Comparison of ENCODE assay signal across 17 cellular contexts in genomic region chr14:39173198-39173597, GRCh38. TPM values are rescaled to one million over a fixed set of nuclear protein-coding genes. Genes with fewer than 3 reads are reported as not detected.
A peak's percentile ranks its signal among the peaks of the same experiment; 100 is the strongest.
DNase-seq lines count a peak whose midpoint lies in the region; ATAC-seq and TF ChIP-seq lines count a peak whose summit lies in the region.
"Had no signal": no experiment of that assay in that cellular context is flagged by ENCODE, and none has a peak within 500 bp of the region (broad histone marks: within the 10 kb centered on the region; RNA-seq: fewer than 3 reads in every experiment).

No MANE protein-coding gene starts in this region.

- H3K36me3 ChIP-seq in Caco-2 (ENCODE audit: control insufficient read depth, insufficient read depth, low read length) (no peaks in the 10 kb centered on the region; the same call in 1 of the 2 replicates), adrenal gland (replicated peaks in 1 of 2) (peaks cover 0 to 19% of the 10 kb centered on the region in 2 donors)

- no peak for ATAC-seq in CD4-positive, alpha-beta T cell (ENCODE audit: poor library complexity)
- no peak for ATAC-seq in naive thymus-derived CD8-positive, alpha-beta T cell
- ATAC-seq: pancreas had no signal

- peaks cover 15% of the 10 kb centered on the region; the same call in 1 of the 2 replicates for H3K4me1 ChIP-seq in Caco-2
- peaks cover 16 to 35% of the 10 kb centered on the region in 2 donors for H3K4me1 ChIP-seq in adrenal gland (replicated peaks in 1 of 2)

- TF ChIP-seq CTCF in CD4-positive, alpha-beta T cell (IDR thresholded peaks at IDR 0.05), result no peak
- no peak for TF ChIP-seq CTCF in Caco-2 (IDR thresholded peaks at IDR 0.05; ENCODE audit: insufficient read depth in 1 of 2, low read depth in 1 of 2, low read length in 1 of 2, severe bottlenecking in 1 of 2, unreplicated experiment in 1 of 2)
- TF ChIP-seq CTCF in adrenal gland (IDR thresholded peaks at IDR 0.05), result no peak

- H3K36me3 Mint-ChIP-seq in CD4-positive, alpha-beta T cell (ENCODE audit: low read depth), result peaks cover 35% of the 10 kb centered on the region
- peaks cover 20% of the 10 kb centered on the region for H3K36me3 Mint-ChIP-seq in Caco-2 (ENCODE audit: insufficient read depth, unreplicated experiment)
- H3K36me3 Mint-ChIP-seq in activated naive CD8-positive, alpha-beta T cell, result peaks cover 10% of the 10 kb centered on the region
- peaks cover 5 to 15% (median 12%) of the 10 kb centered on the region in 3 donors for H3K36me3 Mint-ChIP-seq in naive thymus-derived CD8-positive, alpha-beta T cell

- intact Hi-C loops in CD4-positive, alpha-beta T cell (cut with DNase I, micrococcal nuclease), result loop anchor here (2.0 to 5.0 kb wide), 3 partner anchors 54 to 71 kb away; partner anchors contain the start of gene SEC23A (in 1 of the 2)
- intact Hi-C loops in Caco-2 (cut with micrococcal nuclease; ENCODE audit: unreplicated experiment) (loop anchor here (5.0 kb wide), 1 partner anchor 194 kb away; no protein-coding TSS in a partner anchor), adrenal gland (cut with DNase I) (loop anchor here in 1 of 2 donors (10.0 kb wide), 1 partner anchor 262 kb away; the partner anchor contains the start of gene FBXO33)

- peaks cover 67% of the 10 kb centered on the region for H3K4me1 Mint-ChIP-seq in CD4-positive, alpha-beta T cell (ENCODE audit: low read depth)
- H3K4me1 Mint-ChIP-seq in Caco-2 (ENCODE audit: low read depth, unreplicated experiment), result peaks cover 10% of the 10 kb centered on the region
- H3K4me1 Mint-ChIP-seq in activated naive CD8-positive, alpha-beta T cell (ENCODE audit: low read depth), result peaks cover 46% of the 10 kb centered on the region
- peaks cover 22 to 61% (median 48%) of the 10 kb centered on the region in 4 donors for H3K4me1 Mint-ChIP-seq in naive thymus-derived CD8-positive, alpha-beta T cell

- CTCF ChIA-PET in CD4-positive, alpha-beta T cell (lab: Charles Lee), result no interaction called here
- CTCF ChIA-PET in Caco-2 (lab: Charles Lee), result no interaction called here

- H3K27ac Mint-ChIP-seq in CD4-positive, alpha-beta T cell, result peak overlapping the region; percentile 96
- H3K27ac Mint-ChIP-seq in Caco-2 (ENCODE audit: unreplicated experiment), result no peak overlapping the region
- H3K27ac Mint-ChIP-seq in activated naive CD8-positive, alpha-beta T cell, result peak overlapping the region; percentile 54
- H3K27ac Mint-ChIP-seq in naive thymus-derived CD8-positive, alpha-beta T cell, result peak overlapping the region in 7 of 10 donors; percentile 3 to 81 (median 58)

- no peaks in the 10 kb centered on the region for H3K27me3 ChIP-seq in CD4-positive, alpha-beta T cell (ENCODE audit: control insufficient read depth, insufficient read depth, low read length)
- H3K27me3 ChIP-seq in Caco-2 (replicated peaks; ENCODE audit: control insufficient read depth, insufficient read depth, low read length) (no peaks in the 10 kb centered on the region), adrenal gland (no peaks in the 10 kb centered on the region)
- H3K27me3 ChIP-seq: BLaER1 treated with 17β-estradiol and CSF1 and Interleukin-3, amounts not matched to agents 10 nM and 100 nM; pancreas had no signal

- POLR2A ChIA-PET in CD4-positive, alpha-beta T cell (lab: Charles Lee), result interaction anchor here (1.0 kb wide), 1 partner anchor 59 kb away, joined by 3 read pairs; the partner anchor contains the start of gene GEMIN2
- POLR2A ChIA-PET in Caco-2 (lab: Charles Lee), result interaction anchor here (0.6 kb wide), 1 partner anchor 48 kb away, joined by 4 read pairs; no protein-coding TSS in a partner anchor
- POLR2A ChIA-PET in naive thymus-derived CD8-positive, alpha-beta T cell (lab: Charles Lee), result interaction anchor here (0.9 to 3.2 kb wide), 4 partner anchors 26 to 259 kb away, joined by 3 to 38 read pairs (median 3); partner anchors contain the start of genes FBXO33, GEMIN2 and SEC23A

- no peak overlapping the region for H3K27ac ChIP-seq in CD4-positive, alpha-beta T cell (ENCODE audit: low read depth, low read length)
- H3K27ac ChIP-seq in adrenal gland, result no peak overlapping the region

- no peaks in the 10 kb centered on the region for H3K9me3 ChIP-seq in CD4-positive, alpha-beta T cell (ENCODE audit: control insufficient read depth, low read length)
- H3K9me3 ChIP-seq in Caco-2 (no peaks in the 10 kb centered on the region), adrenal gland (replicated peaks in 1 of 3) (no peaks in the 10 kb centered on the region)
- H3K9me3 ChIP-seq: BLaER1 treated with 17β-estradiol and CSF1 and Interleukin-3, amounts not matched to agents 10 nM and 100 nM; pancreas had no signal

- H3K4me3 Mint-ChIP-seq in CD4-positive, alpha-beta T cell, result peak overlapping the region; percentile 74
- H3K4me3 Mint-ChIP-seq in Caco-2 (ENCODE audit: unreplicated experiment), result peak overlapping the region; percentile 44
- H3K4me3 Mint-ChIP-seq in activated naive CD8-positive, alpha-beta T cell, result peak overlapping the region; percentile 47
- H3K4me3 Mint-ChIP-seq in naive thymus-derived CD8-positive, alpha-beta T cell, result peak overlapping the region; percentile 23 to 70 (median 45)

- no TSS peak for BruUV-seq in Caco-2 (replicated peaks; lab: Mats Ljungman, UMichigan)

- no peaks in the 10 kb centered on the region for H3K9me3 Mint-ChIP-seq in CD4-positive, alpha-beta T cell
- no peaks in the 10 kb centered on the region for H3K9me3 Mint-ChIP-seq in Caco-2 (ENCODE audit: unreplicated experiment)
- H3K9me3 Mint-ChIP-seq in activated naive CD8-positive, alpha-beta T cell (ENCODE audit: low read depth), result no peaks in the 10 kb centered on the region
- no peaks in the 10 kb centered on the region for H3K9me3 Mint-ChIP-seq in naive thymus-derived CD8-positive, alpha-beta T cell

- TF ChIP-seq POLR2A in adrenal gland (IDR thresholded peaks at IDR 0.05), result no peak

- H3K4me3 ChIP-seq in Caco-2 (ENCODE audit: low read depth, low read length) (no peak overlapping the region), adrenal gland (no peak overlapping the region)
- H3K4me3 ChIP-seq: pancreas had no signal

- 89 to 91% (median 89%) methylated on average over 3 of the region's 3 CpGs for WGBS in adrenal gland, 4 donors

- H3K27me3 Mint-ChIP-seq in CD4-positive, alpha-beta T cell, result no peaks in the 10 kb centered on the region
- H3K27me3 Mint-ChIP-seq in Caco-2 (ENCODE audit: insufficient read depth, unreplicated experiment), result no peaks in the 10 kb centered on the region
- no peaks in the 10 kb centered on the region for H3K27me3 Mint-ChIP-seq in activated naive CD8-positive, alpha-beta T cell
- H3K27me3 Mint-ChIP-seq in naive thymus-derived CD8-positive, alpha-beta T cell, result peaks cover 0 to 2% (median 0%) of the 10 kb centered on the region in 5 donors

- DNase-seq in CD4-positive, alpha-beta T cell, result no peak
- DNase-seq in Caco-2, result no peak
- DNase-seq in naive thymus-derived CD8-positive, alpha-beta T cell, result no peak
- DNase-seq in dermis blood vessel endothelial cell, result no peak
- DNase-seq in adrenal gland, result no peak
- no peak for DNase-seq in SK-N-DZ (ENCODE audit: low spot score)
- DNase-seq: activated CD4-positive, alpha-beta T cell treated with anti-CD3 and anti-CD28 coated beads, Interleukin-2, amount 50 U/mL, for 48 hours; effector CD8-positive, alpha-beta T cell; MM.1S; NCI-H2029; pancreas; Right ventricle myocardium superior; stimulated activated CD4-positive, alpha-beta T cell treated with anti-CD3 and anti-CD28 coated beads, Interleukin-4, amount 100 ng/mL, for 24 hours; stimulated activated CD8-positive, alpha-beta memory T cell treated with anti-CD3 and anti-CD28 coated beads, Interleukin-4, amount 100 ng/mL, for 48 hours; T1000 had no signal

RNA-seq across cellular contexts. Expression of gene PNN, which starts 1.9 kb away (rescaled TPM):
- 100 to 1,000 TPM; 110 to 111 TPM for total RNA-seq in CD4-positive, alpha-beta T cell
- 98.5 and 100 TPM in 2 replicates for total RNA-seq in Caco-2 (2022)
- 100 to 1,000 TPM; 114 to 116 TPM for total RNA-seq in naive thymus-derived CD8-positive, alpha-beta T cell
- 10 to 100 TPM; 15.4 to 24.2 (median 18.9) TPM for polyA plus RNA-seq in naive thymus-derived CD8-positive, alpha-beta T cell
- total RNA-seq in dermis blood vessel endothelial cell, result 22.5 and 25.4 TPM in 2 replicates
- total RNA-seq in adrenal gland, result 10 to 100 TPM; 11.3 to 48.4 (median 37.1) TPM
- 10 to 100 TPM; 44.2 to 86.0 (median 81.6) TPM for polyA plus RNA-seq in adrenal gland
- 51.1 and 59.4 TPM in 2 replicates for polyA plus RNA-seq in SK-N-DZ (2014; cell fraction: cytosol; rRNA removed)
- polyA plus RNA-seq in SK-N-DZ (2014; cell fraction: nucleus; rRNA removed), result 187 and 416 TPM in 2 replicates

RNA-seq across cellular contexts. Expression of gene TRAPPC6B, which starts 3.1 kb away (rescaled TPM):
- total RNA-seq in CD4-positive, alpha-beta T cell, result 1 to 10 TPM; 7.0 to 8.6 TPM
- total RNA-seq in Caco-2 (2022) (28.3 and 28.6 TPM in 2 replicates), dermis blood vessel endothelial cell (34.9 and 35.8 TPM in 2 replicates), adrenal gland (10 to 100 TPM; 19.7 to 46.6 (median 32.4) TPM)
- total RNA-seq in naive thymus-derived CD8-positive, alpha-beta T cell, result 10 to 100 TPM; 30.2 to 38.7 TPM
- polyA plus RNA-seq in naive thymus-derived CD8-positive, alpha-beta T cell, result 10 to 100 TPM; 11.0 to 13.9 (median 12.1) TPM
- 10 to 100 TPM; 11.1 to 42.2 (median 13.4) TPM for polyA plus RNA-seq in adrenal gland
- polyA plus RNA-seq in SK-N-DZ (2014; cell fraction: cytosol; rRNA removed), result 20.9 and 24.2 TPM in 2 replicates
- polyA plus RNA-seq in SK-N-DZ (2014; cell fraction: nucleus; rRNA removed), result 16.3 and 19.4 TPM in 2 replicates

RNA-seq across cellular contexts. Expression of gene GEMIN2, which starts 59.1 kb away (rescaled TPM):
- 10 to 100 TPM; 14.6 to 16.1 TPM for total RNA-seq in CD4-positive, alpha-beta T cell
- total RNA-seq in Caco-2 (2022) (26.3 and 31.4 TPM in 2 replicates), dermis blood vessel endothelial cell (35.2 and 39.0 TPM in 2 replicates), adrenal gland (10 to 100 TPM in 4 of 8 donors, 1 to 10 TPM in 4; 1.1 to 18.4 (median 10.1) TPM)
- total RNA-seq in naive thymus-derived CD8-positive, alpha-beta T cell, result 10 to 100 TPM; 17.0 to 19.7 TPM
- polyA plus RNA-seq in naive thymus-derived CD8-positive, alpha-beta T cell, result 10 to 100 TPM; 10.5 to 17.0 (median 12.7) TPM
- polyA plus RNA-seq in adrenal gland, result 10 to 100 TPM in 1 of 3 donors, 1 to 10 TPM in 2; 6.6 to 12.4 (median 8.5) TPM
- polyA plus RNA-seq in SK-N-DZ (2014; cell fraction: cytosol; rRNA removed), result 70.5 and 92.7 TPM in 2 replicates
- polyA plus RNA-seq in SK-N-DZ (2014; cell fraction: nucleus; rRNA removed), result 55.6 and 84.9 TPM in 2 replicates
